11 cellular contexts compared by ENCODE assay signal in the genomic region with DNA sequence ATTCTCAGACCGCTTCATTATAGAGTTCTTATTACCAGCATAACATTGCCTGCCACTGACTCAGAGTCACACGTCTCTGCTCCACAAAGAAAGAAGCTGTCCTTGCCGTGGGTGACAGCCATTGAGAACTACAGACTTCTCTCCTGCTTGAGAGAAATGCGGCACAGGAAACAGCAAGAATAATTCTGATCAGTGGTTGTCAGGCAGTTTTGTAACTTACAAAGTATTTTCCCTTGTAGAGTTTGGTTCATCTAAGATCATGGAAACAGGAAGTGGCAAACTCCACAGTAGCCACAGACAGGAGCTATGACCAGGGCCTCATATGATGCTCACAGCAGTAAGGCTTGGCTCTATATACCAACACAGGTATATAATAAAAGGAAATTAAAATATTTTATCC. TPM values are rescaled to one million over a fixed set of nuclear protein-coding genes. Genes with fewer than 3 reads are reported as not detected.
DNase-seq lines count a peak whose midpoint lies in the region; ATAC-seq, FAIRE-seq and TF ChIP-seq lines count a peak whose summit lies in the region.
"Had no signal": no experiment of that assay in that cellular context is flagged by ENCODE, and none has a peak within 500 bp of the region (broad histone marks: within the 10 kb centered on the region; RNA-seq: fewer than 3 reads in every experiment).

No MANE protein-coding gene starts in this region.

- ATAC-seq in GM21723 (IDR thresholded peaks at IDR 0.05; ENCODE audit: unreplicated experiment) (peak; percentile 51), GM19467 (IDR thresholded peaks at IDR 0.05; ENCODE audit: unreplicated experiment) (no peak)

- H3K27me3 ChIP-seq in BE2C, result no peaks in the 10 kb centered on the region

- H3K9me3 ChIP-seq in BE2C, result no peaks in the 10 kb centered on the region

- DNase-seq in GM12891 (ENCODE audit: insufficient read length, low spot score) (no peak), NB4 (ENCODE audit: low read depth) (peak; percentile 80), head of caudate nucleus (peak in 22 of 42 donors; percentile 2 to 59 (median 14)), BE2C (no peak), LoVo (ENCODE audit: low spot score) (no peak), NCI-H1048 (lab: John Stamatoyannopoulos, UW) (no peak)
- DNase-seq: activated gamma-delta T cell treated with Interleukin-2 at 50 U/mL for 16 hours, NCI-H69 had no signal

- intact Hi-C loops in head of caudate nucleus (cut with DNase I), result no loop called here

- FAIRE-seq in GM12891 (lab: Jason Lieb, UNC), result peak; percentile 58
- FAIRE-seq: GM12892 had no signal

- no peaks in the 10 kb centered on the region for H3K4me1 ChIP-seq in BE2C

- H3K36me3 ChIP-seq in BE2C, result peaks cover 15% of the 10 kb centered on the region

- H3K4me3 ChIP-seq in NB4 (ENCODE audit: low read depth, low read length) (no peak overlapping the region), BE2C (ENCODE audit: low read depth, low read length) (no peak overlapping the region)

- no peak for TF ChIP-seq CTCF in NB4 (IDR thresholded peaks at IDR 0.05; ENCODE audit: low read depth, low read length)
- no peak for TF ChIP-seq CTCF in BE2C (IDR thresholded peaks at IDR 0.05; ENCODE audit: low read depth, low read length)

- no peak for TF ChIP-seq POLR2A in GM12891 (IDR thresholded peaks at IDR 0.05; ENCODE audit: low read depth, low read length)
- no peak for TF ChIP-seq POLR2A in NB4 (IDR thresholded peaks at IDR 0.05; ENCODE audit: extremely low read depth, insufficient read length)

TF ChIP-seq in GM12891, 5 proteins besides CTCF, POLR2A, EP300 and RAD21:
- TF ChIP-seq POU2F2 (IDR thresholded peaks at IDR 0.05; ENCODE audit: low read depth, low read length) (no peak), SPI1 (IDR thresholded peaks at IDR 0.05; ENCODE audit: low read depth, low read length) (peak; percentile 90)

RNA-seq across cellular contexts. Expression of a gene that starts 47.1 kb away (rescaled TPM):
- polyA plus RNA-seq in GM12891 (2012; ENCODE audit: low read depth, missing spikeins), result 0.22 TPM
- 1.8 TPM for polyA plus RNA-seq in BE2C (2012; ENCODE audit: insufficient read depth, insufficient read length, low read depth)

Comparison
In these comparisons a context has a peak if more than half of its experiments do, and no peak if none do; other contexts are left out.
1. DNase-seq: peak in NB4 (single experiment) and head of caudate nucleus (22 of 42); none in GM12891 (single experiment), BE2C (single experiment), LoVo (single experiment) and NCI-H1048 (single experiment).